Comparison of ENCODE assay signal across 1 cellular context in genomic region chr5:146229222-146229621, GRCh38.
A peak's percentile ranks its signal among the peaks of the same experiment; 100 is the strongest.
TF ChIP-seq lines count a peak whose summit lies in the region.

No MANE protein-coding gene starts in this region.

TF ChIP-seq in K562, 482 proteins besides CTCF, POLR2A, EP300 and RAD21:
- no peak for TF ChIP-seq ZFP1 (CRISPR knock-in tag; IDR thresholded peaks at IDR 0.05)
- TF ChIP-seq, protein P1, sequence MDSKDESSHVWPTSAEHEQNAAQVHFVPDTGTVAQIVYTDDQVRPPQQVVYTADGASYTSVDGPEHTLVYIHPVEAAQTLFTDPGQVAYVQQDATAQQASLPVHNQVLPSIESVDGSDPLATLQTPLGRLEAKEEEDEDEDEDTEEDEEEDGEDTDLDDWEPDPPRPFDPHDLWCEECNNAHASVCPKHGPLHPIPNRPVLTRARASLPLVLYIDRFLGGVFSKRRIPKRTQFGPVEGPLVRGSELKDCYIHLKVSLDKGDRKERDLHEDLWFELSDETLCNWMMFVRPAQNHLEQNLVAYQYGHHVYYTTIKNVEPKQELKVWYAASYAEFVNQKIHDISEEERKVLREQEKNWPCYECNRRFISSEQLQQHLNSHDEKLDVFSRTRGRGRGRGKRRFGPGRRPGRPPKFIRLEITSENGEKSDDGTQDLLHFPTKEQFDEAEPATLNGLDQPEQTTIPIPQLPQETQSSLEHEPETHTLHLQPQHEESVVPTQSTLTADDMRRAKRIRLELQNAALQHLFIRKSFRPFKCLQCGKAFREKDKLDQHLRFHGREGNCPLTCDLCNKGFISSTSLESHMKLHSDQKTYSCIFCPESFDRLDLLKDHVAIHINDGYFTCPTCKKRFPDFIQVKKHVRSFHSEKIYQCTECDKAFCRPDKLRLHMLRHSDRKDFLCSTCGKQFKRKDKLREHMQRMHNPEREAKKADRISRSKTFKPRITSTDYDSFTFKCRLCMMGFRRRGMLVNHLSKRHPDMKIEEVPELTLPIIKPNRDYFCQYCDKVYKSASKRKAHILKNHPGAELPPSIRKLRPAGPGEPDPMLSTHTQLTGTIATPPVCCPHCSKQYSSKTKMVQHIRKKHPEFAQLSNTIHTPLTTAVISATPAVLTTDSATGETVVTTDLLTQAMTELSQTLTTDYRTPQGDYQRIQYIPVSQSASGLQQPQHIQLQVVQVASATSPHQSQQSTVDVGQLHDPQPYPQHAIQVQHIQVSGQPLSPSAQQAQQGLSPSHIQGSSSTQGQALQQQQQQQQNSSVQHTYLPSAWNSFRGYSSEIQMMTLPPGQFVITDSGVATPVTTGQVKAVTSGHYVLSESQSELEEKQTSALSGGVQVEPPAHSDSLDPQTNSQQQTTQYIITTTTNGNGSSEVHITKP (IDR thresholded peaks at IDR 0.05; ENCODE audit: partially characterized antibody) = peak; percentile 77
- TF ChIP-seq TCF15 (CRISPR knock-in tag; IDR thresholded peaks at IDR 0.05) = no peak
